In the genomic region with DNA sequence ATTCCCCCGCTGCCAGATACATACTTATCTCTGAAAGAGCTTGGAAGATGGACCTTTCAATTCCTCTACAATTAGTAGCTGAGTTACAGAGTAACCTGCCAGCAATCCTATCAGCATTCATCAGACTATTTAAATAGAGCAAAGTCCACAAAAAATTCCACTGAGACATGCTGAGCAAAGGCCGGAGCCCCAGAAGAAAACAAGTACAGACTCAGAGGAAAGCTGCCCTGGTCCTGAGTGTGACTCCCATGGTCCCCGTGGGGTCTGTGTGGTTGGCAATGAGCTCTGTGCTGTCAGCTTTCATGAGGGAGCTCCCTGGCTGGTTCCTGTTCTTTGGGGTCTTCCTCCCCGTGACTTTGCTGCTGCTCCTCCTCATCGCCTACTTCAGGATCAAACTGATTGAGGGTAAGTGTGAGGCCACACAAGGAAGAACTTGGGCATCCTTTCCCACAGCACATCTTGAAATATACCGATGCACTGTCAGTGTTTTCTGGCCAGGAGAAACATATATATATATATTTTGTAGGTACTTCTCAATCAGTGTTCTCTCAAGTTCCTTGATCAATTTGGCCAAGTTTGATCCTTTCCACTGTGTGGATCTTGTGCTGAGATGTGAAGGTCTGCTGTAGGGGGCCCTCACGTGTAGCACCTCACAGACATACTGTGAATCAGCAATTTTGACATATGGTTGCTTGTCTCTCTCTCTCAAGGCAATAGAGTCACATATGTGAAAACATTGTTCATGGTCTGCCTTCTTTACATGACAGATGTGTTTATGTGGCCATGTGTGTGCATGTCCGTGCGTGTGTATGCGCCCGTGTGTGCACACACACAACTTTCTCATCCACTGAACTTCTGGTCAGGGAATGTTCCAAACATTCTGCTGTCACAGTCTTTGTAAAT, we compare ENCODE assay signal across 2 cellular contexts.
TF ChIP-seq lines count a peak whose summit lies in the region.

Gene SMLR1, plus strand, starts transcription at position 160 of the 903 bp plus-strand sequence. Its CDS starts 8 bp downstream, at position 168.

TF ChIP-seq in H1, 55 proteins besides CTCF, POLR2A, EP300 and RAD21:
- no peak for TF ChIP-seq YY1 (IDR thresholded peaks at IDR 0.05; ENCODE audit: low read depth, low read length)
- TF ChIP-seq ATF3 (IDR thresholded peaks at IDR 0.05; ENCODE audit: insufficient read depth, low read depth, low read length): no peak
- TF ChIP-seq SIN3A (conservative IDR thresholded peaks at IDR 0.05 in 1 of 2, IDR thresholded peaks at IDR 0.05 in 1 of 2; ENCODE audit: low read depth in 1 of 2, low read length in 2 of 2): no peak
- no peak for TF ChIP-seq KDM1A (IDR thresholded peaks at IDR 0.05; ENCODE audit: borderline replicate concordance, low read length)
- TF ChIP-seq SAP30 (IDR thresholded peaks at IDR 0.05; ENCODE audit: insufficient read depth, insufficient replicate concordance, low read length): no peak
- no peak for TF ChIP-seq POLR2AphosphoS5 (IDR thresholded peaks at IDR 0.05; ENCODE audit: low read depth, low read length)
- TF ChIP-seq SIRT6 (IDR thresholded peaks at IDR 0.05; ENCODE audit: low read length): no peak
- no peak for TF ChIP-seq TBP (IDR thresholded peaks at IDR 0.05; ENCODE audit: low read depth, low read length)
- TF ChIP-seq GABPA (IDR thresholded peaks at IDR 0.05; ENCODE audit: borderline replicate concordance, insufficient read depth, low read length): no peak
- no peak for TF ChIP-seq BRCA1 (IDR thresholded peaks at IDR 0.05; ENCODE audit: low read depth, low read length)
- TF ChIP-seq, protein P1, sequence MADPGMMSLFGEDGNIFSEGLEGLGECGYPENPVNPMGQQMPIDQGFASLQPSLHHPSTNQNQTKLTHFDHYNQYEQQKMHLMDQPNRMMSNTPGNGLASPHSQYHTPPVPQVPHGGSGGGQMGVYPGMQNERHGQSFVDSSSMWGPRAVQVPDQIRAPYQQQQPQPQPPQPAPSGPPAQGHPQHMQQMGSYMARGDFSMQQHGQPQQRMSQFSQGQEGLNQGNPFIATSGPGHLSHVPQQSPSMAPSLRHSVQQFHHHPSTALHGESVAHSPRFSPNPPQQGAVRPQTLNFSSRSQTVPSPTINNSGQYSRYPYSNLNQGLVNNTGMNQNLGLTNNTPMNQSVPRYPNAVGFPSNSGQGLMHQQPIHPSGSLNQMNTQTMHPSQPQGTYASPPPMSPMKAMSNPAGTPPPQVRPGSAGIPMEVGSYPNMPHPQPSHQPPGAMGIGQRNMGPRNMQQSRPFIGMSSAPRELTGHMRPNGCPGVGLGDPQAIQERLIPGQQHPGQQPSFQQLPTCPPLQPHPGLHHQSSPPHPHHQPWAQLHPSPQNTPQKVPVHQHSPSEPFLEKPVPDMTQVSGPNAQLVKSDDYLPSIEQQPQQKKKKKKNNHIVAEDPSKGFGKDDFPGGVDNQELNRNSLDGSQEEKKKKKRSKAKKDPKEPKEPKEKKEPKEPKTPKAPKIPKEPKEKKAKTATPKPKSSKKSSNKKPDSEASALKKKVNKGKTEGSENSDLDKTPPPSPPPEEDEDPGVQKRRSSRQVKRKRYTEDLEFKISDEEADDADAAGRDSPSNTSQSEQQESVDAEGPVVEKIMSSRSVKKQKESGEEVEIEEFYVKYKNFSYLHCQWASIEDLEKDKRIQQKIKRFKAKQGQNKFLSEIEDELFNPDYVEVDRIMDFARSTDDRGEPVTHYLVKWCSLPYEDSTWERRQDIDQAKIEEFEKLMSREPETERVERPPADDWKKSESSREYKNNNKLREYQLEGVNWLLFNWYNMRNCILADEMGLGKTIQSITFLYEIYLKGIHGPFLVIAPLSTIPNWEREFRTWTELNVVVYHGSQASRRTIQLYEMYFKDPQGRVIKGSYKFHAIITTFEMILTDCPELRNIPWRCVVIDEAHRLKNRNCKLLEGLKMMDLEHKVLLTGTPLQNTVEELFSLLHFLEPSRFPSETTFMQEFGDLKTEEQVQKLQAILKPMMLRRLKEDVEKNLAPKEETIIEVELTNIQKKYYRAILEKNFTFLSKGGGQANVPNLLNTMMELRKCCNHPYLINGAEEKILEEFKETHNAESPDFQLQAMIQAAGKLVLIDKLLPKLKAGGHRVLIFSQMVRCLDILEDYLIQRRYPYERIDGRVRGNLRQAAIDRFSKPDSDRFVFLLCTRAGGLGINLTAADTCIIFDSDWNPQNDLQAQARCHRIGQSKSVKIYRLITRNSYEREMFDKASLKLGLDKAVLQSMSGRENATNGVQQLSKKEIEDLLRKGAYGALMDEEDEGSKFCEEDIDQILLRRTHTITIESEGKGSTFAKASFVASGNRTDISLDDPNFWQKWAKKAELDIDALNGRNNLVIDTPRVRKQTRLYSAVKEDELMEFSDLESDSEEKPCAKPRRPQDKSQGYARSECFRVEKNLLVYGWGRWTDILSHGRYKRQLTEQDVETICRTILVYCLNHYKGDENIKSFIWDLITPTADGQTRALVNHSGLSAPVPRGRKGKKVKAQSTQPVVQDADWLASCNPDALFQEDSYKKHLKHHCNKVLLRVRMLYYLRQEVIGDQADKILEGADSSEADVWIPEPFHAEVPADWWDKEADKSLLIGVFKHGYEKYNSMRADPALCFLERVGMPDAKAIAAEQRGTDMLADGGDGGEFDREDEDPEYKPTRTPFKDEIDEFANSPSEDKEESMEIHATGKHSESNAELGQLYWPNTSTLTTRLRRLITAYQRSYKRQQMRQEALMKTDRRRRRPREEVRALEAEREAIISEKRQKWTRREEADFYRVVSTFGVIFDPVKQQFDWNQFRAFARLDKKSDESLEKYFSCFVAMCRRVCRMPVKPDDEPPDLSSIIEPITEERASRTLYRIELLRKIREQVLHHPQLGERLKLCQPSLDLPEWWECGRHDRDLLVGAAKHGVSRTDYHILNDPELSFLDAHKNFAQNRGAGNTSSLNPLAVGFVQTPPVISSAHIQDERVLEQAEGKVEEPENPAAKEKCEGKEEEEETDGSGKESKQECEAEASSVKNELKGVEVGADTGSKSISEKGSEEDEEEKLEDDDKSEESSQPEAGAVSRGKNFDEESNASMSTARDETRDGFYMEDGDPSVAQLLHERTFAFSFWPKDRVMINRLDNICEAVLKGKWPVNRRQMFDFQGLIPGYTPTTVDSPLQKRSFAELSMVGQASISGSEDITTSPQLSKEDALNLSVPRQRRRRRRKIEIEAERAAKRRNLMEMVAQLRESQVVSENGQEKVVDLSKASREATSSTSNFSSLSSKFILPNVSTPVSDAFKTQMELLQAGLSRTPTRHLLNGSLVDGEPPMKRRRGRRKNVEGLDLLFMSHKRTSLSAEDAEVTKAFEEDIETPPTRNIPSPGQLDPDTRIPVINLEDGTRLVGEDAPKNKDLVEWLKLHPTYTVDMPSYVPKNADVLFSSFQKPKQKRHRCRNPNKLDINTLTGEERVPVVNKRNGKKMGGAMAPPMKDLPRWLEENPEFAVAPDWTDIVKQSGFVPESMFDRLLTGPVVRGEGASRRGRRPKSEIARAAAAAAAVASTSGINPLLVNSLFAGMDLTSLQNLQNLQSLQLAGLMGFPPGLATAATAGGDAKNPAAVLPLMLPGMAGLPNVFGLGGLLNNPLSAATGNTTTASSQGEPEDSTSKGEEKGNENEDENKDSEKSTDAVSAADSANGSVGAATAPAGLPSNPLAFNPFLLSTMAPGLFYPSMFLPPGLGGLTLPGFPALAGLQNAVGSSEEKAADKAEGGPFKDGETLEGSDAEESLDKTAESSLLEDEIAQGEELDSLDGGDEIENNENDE (IDR thresholded peaks at IDR 0.05; ENCODE audit: insufficient replicate concordance, low read length): no peak
- no peak for TF ChIP-seq EZH2 (IDR thresholded peaks at IDR 0.05; ENCODE audit: low read depth, low read length, severe bottlenecking)
- TF ChIP-seq SIX5 (IDR thresholded peaks at IDR 0.05; ENCODE audit: low read depth, low read length): no peak

TF ChIP-seq in HepG2, 621 proteins besides CTCF, POLR2A, EP300 and RAD21 (continues in another document):
- TF ChIP-seq ZNF468 (CRISPR knock-in tag; IDR thresholded peaks at IDR 0.05) (no peak), TAF1 (CRISPR knock-in tag; IDR thresholded peaks at IDR 0.05) (peak; percentile 88), NFIB (CRISPR knock-in tag; IDR thresholded peaks at IDR 0.05; ENCODE audit: borderline replicate concordance) (no peak), RCOR2 (CRISPR knock-in tag; IDR thresholded peaks at IDR 0.05) (no peak), SYNCRIP (IDR thresholded peaks at IDR 0.05; ENCODE audit: insufficient read depth, low read depth, low read length) (no peak), PREB (CRISPR knock-in tag; IDR thresholded peaks at IDR 0.05) (no peak), PAF1 (CRISPR knock-in tag; IDR thresholded peaks at IDR 0.05) (peak; percentile 85; the same call in 1 of the 2 replicates), ZC3H4 (CRISPR knock-in tag; IDR thresholded peaks at IDR 0.05; ENCODE audit: borderline replicate concordance) (peak; percentile 94), ZNF3 (CRISPR knock-in tag; IDR thresholded peaks at IDR 0.05) (no peak), PBX3 (CRISPR knock-in tag; IDR thresholded peaks at IDR 0.05; ENCODE audit: borderline replicate concordance) (no peak), HDAC2 (CRISPR knock-in tag; IDR thresholded peaks at IDR 0.05) (peak; percentile 86), ZC3H13 (CRISPR knock-in tag; IDR thresholded peaks at IDR 0.05) (no peak), CEBPB (IDR thresholded peaks at IDR 0.05; ENCODE audit: borderline replicate concordance, low read depth, low read length) (no peak), HMG20B (CRISPR knock-in tag; conservative IDR thresholded peaks at IDR 0.05) (no peak), CSRNP2 (CRISPR knock-in tag; conservative IDR thresholded peaks at IDR 0.05; ENCODE audit: low read depth) (no peak)
- TF ChIP-seq, protein P2, sequence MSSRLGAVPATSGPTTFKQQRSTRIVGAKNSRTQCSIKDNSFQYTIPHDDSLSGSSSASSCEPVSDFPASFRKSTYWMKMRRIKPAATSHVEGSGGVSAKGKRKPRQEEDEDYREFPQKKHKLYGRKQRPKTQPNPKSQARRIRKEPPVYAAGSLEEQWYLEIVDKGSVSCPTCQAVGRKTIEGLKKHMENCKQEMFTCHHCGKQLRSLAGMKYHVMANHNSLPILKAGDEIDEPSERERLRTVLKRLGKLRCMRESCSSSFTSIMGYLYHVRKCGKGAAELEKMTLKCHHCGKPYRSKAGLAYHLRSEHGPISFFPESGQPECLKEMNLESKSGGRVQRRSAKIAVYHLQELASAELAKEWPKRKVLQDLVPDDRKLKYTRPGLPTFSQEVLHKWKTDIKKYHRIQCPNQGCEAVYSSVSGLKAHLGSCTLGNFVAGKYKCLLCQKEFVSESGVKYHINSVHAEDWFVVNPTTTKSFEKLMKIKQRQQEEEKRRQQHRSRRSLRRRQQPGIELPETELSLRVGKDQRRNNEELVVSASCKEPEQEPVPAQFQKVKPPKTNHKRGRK (CRISPR knock-in tag; IDR thresholded peaks at IDR 0.05): no peak
- TF ChIP-seq, protein P3, sequence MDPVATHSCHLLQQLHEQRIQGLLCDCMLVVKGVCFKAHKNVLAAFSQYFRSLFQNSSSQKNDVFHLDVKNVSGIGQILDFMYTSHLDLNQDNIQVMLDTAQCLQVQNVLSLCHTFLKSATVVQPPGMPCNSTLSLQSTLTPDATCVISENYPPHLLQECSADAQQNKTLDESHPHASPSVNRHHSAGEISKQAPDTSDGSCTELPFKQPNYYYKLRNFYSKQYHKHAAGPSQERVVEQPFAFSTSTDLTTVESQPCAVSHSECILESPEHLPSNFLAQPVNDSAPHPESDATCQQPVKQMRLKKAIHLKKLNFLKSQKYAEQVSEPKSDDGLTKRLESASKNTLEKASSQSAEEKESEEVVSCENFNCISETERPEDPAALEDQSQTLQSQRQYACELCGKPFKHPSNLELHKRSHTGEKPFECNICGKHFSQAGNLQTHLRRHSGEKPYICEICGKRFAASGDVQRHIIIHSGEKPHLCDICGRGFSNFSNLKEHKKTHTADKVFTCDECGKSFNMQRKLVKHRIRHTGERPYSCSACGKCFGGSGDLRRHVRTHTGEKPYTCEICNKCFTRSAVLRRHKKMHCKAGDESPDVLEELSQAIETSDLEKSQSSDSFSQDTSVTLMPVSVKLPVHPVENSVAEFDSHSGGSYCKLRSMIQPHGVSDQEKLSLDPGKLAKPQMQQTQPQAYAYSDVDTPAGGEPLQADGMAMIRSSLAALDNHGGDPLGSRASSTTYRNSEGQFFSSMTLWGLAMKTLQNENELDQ (CRISPR knock-in tag; IDR thresholded peaks at IDR 0.05; ENCODE audit: borderline replicate concordance): no peak
